In genomic region chr6:131058236-131058635, GRCh38 we compare ENCODE assay signal across 23 cellular contexts.
"Had no signal": no experiment of that assay in that cellular context is flagged by ENCODE, and none has a peak within 500 bp of the region (broad histone marks: within the 10 kb centered on the region; RNA-seq: fewer than 3 reads in every experiment).

No MANE protein-coding gene starts in this region.

- H3K27me3 Mint-ChIP-seq: activated B cell treated with CpG ODN at 0.5 μM for 24 hours; activated CD4-positive, alpha-beta T cell treated with anti-CD3 and anti-CD28 coated beads for 36 hours; activated naive CD8-positive, alpha-beta T cell treated with anti-CD3 and anti-CD28 coated beads, Interleukin-2, amount 50 U/mL, for 24 hours; naive thymus-derived CD8-positive, alpha-beta T cell; stimulated activated naive CD8-positive, alpha-beta T cell treated with anti-CD3 and anti-CD28 coated beads, Interleukin-15, amount 100 ng/mL, for 72 hours had no signal

- H3K36me3 Mint-ChIP-seq: stimulated activated effector memory CD8-positive, alpha-beta T cell treated with anti-CD3 and anti-CD28 coated beads, Interleukin-12 subunit alpha, Interleukin-12 subunit beta, amount 100 ng/mL, for 72 hours had no signal

- H3K4me3 ChIP-seq: gastrocnemius medialis, left ventricle myocardium inferior, ovary, psoas muscle, right atrium auricular region, tibial nerve had no signal

- H3K27ac Mint-ChIP-seq: activated B cell treated with CpG ODN at 0.5 μM for 24 hours; activated CD4-positive, alpha-beta T cell treated with anti-CD3 and anti-CD28 coated beads for 36 hours; activated naive CD8-positive, alpha-beta T cell treated with anti-CD3 and anti-CD28 coated beads, Interleukin-2, amount 50 U/mL, for 24 hours; activated T-cell treated with anti-CD3 and anti-CD28 coated beads, Interleukin-2, amount 50 U/mL, for 72 hours; mesothelial cell of epicardium; stimulated activated effector memory CD8-positive, alpha-beta T cell treated with anti-CD3 and anti-CD28 coated beads, Interleukin-12 subunit alpha, Interleukin-12 subunit beta, amount 100 ng/mL, for 72 hours; stimulated activated naive CD8-positive, alpha-beta T cell treated with anti-CD3 and anti-CD28 coated beads, Interleukin-15, amount 100 ng/mL, for 72 hours; T-helper 1 cell treated with Interleukin-12 subunit alpha and Interleukin-12 subunit beta and Interleukin-4 antibody, amounts not matched to agents 30 μg/mL and 1 μg/mL, for 36 hours had no signal

- DNase-seq: activated B cell treated with CpG ODN at 0.5 μM for 24 hours; activated CD4-positive, alpha-beta T cell treated with anti-CD3 and anti-CD28 coated beads for 36 hours; activated CD4-positive, alpha-beta T cell treated with anti-CD3 and anti-CD28 coated beads, Interleukin-2, amount 50 U/mL, for 4 hours; activated gamma-delta T cell; activated naive CD4-positive, alpha-beta T cell treated with anti-CD3 and anti-CD28 coated beads, Interleukin-2, amount 50 U/mL, for 16 hours; activated naive CD8-positive, alpha-beta T cell treated with anti-CD3 and anti-CD28 coated beads, Interleukin-2, amount 50 U/mL, for 24 hours; activated T-cell treated with anti-CD3 and anti-CD28 coated beads, Interleukin-2, amount 50 U/mL, for 72 hours; aorta; cerebellar nuclear complex; gastrocnemius medialis; hippocampal formation; left ventricle myocardium inferior; naive thymus-derived CD8-positive, alpha-beta T cell; ovary; psoas muscle; stimulated activated naive CD8-positive, alpha-beta T cell treated with anti-CD3 and anti-CD28 coated beads, Interleukin-15, amount 100 ng/mL, for 72 hours had no signal

- FAIRE-seq: urothelium cell line had no signal

- H3K4me1 ChIP-seq: psoas muscle, right atrium auricular region had no signal

- H3K27ac ChIP-seq: epithelial cell of prostate, gastrocnemius medialis, left ventricle myocardium inferior, ovary, psoas muscle, right atrium auricular region had no signal

- H3K27me3 ChIP-seq: gastrocnemius medialis, ovary, right atrium auricular region, tibial nerve had no signal

- H3K36me3 ChIP-seq: gastrocnemius medialis, ovary, right atrium auricular region had no signal

- ATAC-seq: activated CD4-positive, alpha-beta T cell treated with anti-CD3 and anti-CD28 coated beads for 36 hours; activated naive CD8-positive, alpha-beta T cell treated with anti-CD3 and anti-CD28 coated beads, Interleukin-2, amount 50 U/mL, for 24 hours; activated T-cell treated with anti-CD3 and anti-CD28 coated beads, Interleukin-2, amount 50 U/mL, for 72 hours; gastrocnemius medialis; naive thymus-derived CD8-positive, alpha-beta T cell; psoas muscle; stimulated activated effector memory CD8-positive, alpha-beta T cell treated with anti-CD3 and anti-CD28 coated beads, Interleukin-12 subunit alpha, Interleukin-12 subunit beta, amount 100 ng/mL, for 72 hours; stimulated activated naive CD8-positive, alpha-beta T cell treated with anti-CD3 and anti-CD28 coated beads, Interleukin-15, amount 100 ng/mL, for 72 hours had no signal

- H3K4me3 Mint-ChIP-seq: activated B cell treated with CpG ODN at 0.5 μM for 24 hours; activated CD4-positive, alpha-beta T cell treated with anti-CD3 and anti-CD28 coated beads for 36 hours; activated naive CD8-positive, alpha-beta T cell treated with anti-CD3 and anti-CD28 coated beads, Interleukin-2, amount 50 U/mL, for 24 hours; activated T-cell treated with anti-CD3 and anti-CD28 coated beads, Interleukin-2, amount 50 U/mL, for 72 hours; mesothelial cell of epicardium; naive thymus-derived CD8-positive, alpha-beta T cell; stimulated activated effector memory CD8-positive, alpha-beta T cell treated with anti-CD3 and anti-CD28 coated beads, Interleukin-12 subunit alpha, Interleukin-12 subunit beta, amount 100 ng/mL, for 72 hours; stimulated activated naive CD8-positive, alpha-beta T cell treated with anti-CD3 and anti-CD28 coated beads, Interleukin-15, amount 100 ng/mL, for 72 hours; T-helper 1 cell treated with Interleukin-12 subunit alpha and Interleukin-12 subunit beta and Interleukin-4 antibody, amounts not matched to agents 30 μg/mL and 1 μg/mL, for 36 hours had no signal
